Comparison of ENCODE assay signal across 24 cellular contexts in the genomic region with DNA sequence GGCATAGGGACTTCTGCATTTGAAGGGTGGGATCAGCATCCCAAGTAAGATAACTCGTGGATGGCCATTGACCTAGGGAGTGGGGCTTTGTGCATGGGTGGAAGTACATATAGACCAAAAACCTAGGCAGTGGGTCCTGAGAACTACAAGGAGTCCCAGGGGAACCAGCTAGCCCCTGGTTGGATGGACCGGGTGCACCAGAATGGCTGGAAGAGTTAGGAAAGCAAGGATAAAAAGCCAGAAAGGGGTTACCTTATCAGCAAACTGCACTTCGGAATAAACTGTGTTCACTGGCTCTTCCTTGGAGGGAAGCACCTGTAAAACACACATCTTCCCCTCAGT. TPM values are rescaled to one million over a fixed set of nuclear protein-coding genes. Genes with fewer than 3 reads are reported as not detected.
DNase-seq lines count a peak whose midpoint lies in the region; ATAC-seq and TF ChIP-seq lines count a peak whose summit lies in the region.
"Had no signal": no experiment of that assay in that cellular context is flagged by ENCODE, and none has a peak within 500 bp of the region (broad histone marks: within the 10 kb centered on the region; RNA-seq: fewer than 3 reads in every experiment).

No MANE protein-coding gene starts in this region.

- no peaks in the 10 kb centered on the region for H3K36me3 Mint-ChIP-seq in glutamatergic neuron (ENCODE audit: unreplicated experiment)
- H3K36me3 Mint-ChIP-seq in activated naive CD4-positive, alpha-beta T cell treated with anti-CD3 and anti-CD28 coated beads, Interleukin-2, amount 50 U/mL, for 72 hours: peaks cover 26 to 37% of the 10 kb centered on the region in 2 donors
- H3K36me3 Mint-ChIP-seq: type B pancreatic cell had no signal

- DNase-seq in glutamatergic neuron: no peak
- no peak for DNase-seq in activated naive CD4-positive, alpha-beta T cell treated with anti-CD3 and anti-CD28 coated beads, Interleukin-2, amount 50 U/mL, for 72 hours (ENCODE audit: low spot score in 2 of 2)
- DNase-seq in stimulated activated CD4-positive, alpha-beta T cell treated with anti-CD3 and anti-CD28 coated beads, Interleukin-1b, Interleukin-23, amount 100 ng/mL, for 48 hours: no peak
- DNase-seq: activated CD4-positive, alpha-beta T cell treated with anti-CD3 and anti-CD28 coated beads, Interleukin-2, amount 10 ng/mL, durations not matched to agents 7 days and 5 days; activated gamma-delta T cell treated with Interleukin-2 at 50 U/mL for 16 hours; activated T-cell treated with anti-CD3 and anti-CD28 coated beads, Interleukin-2, amount 50 U/mL, for 24 hours; adrenal gland; KG1; left ventricle myocardium inferior; NCI-H1417 treated with DMSO at 0.1 percent for 48 hours; PC-9 had no signal

- H3K9me2 ChIP-seq in OCI-LY1 (ENCODE audit: low read depth, low read length): no peaks in the 10 kb centered on the region

- H3K4me1 ChIP-seq in BLaER1 treated with 17β-estradiol and CSF1 and Interleukin-3, amounts not matched to agents 10 nM and 100 nM: peaks cover 52 to 81% (median 64%) of the 10 kb centered on the region in 10 experiments
- H3K4me1 ChIP-seq in OCI-LY1 (ENCODE audit: insufficient read depth, low read length, severe bottlenecking): peaks cover 59% of the 10 kb centered on the region
- H3K4me1 ChIP-seq: adrenal gland, left ventricle myocardium inferior had no signal

- H3K27me3 ChIP-seq in BLaER1 treated with 17β-estradiol and CSF1 and Interleukin-3, amounts not matched to agents 10 nM and 100 nM: no peaks in the 10 kb centered on the region
- H3K27me3 ChIP-seq in OCI-LY1 (ENCODE audit: insufficient read depth, low read length): no peaks in the 10 kb centered on the region
- H3K27me3 ChIP-seq: adrenal gland, body of pancreas had no signal

- peaks cover 0 to 15% (median 0%) of the 10 kb centered on the region in 11 experiments; a peak in 4 of 22 replicates for H3K9me3 ChIP-seq in BLaER1 treated with 17β-estradiol and CSF1 and Interleukin-3, amounts not matched to agents 10 nM and 100 nM (replicated peaks in 1 of 11)
- no peaks in the 10 kb centered on the region for H3K9me3 ChIP-seq in OCI-LY1 (ENCODE audit: low read length)
- H3K9me3 ChIP-seq: adrenal gland, body of pancreas, left ventricle myocardium inferior had no signal

- peak overlapping the region in 4 of 11 experiments; percentile 16 to 55 (median 35); a peak in 5 of 22 replicates for H3K9ac ChIP-seq in BLaER1 treated with 17β-estradiol and CSF1 and Interleukin-3, amounts not matched to agents 10 nM and 100 nM
- peak overlapping the region; percentile 29; the same call in 1 of the 2 replicates for H3K9ac ChIP-seq in OCI-LY1 (ENCODE audit: low read length)

- peaks cover 21% of the 10 kb centered on the region for H3K4me1 Mint-ChIP-seq in glutamatergic neuron (ENCODE audit: low read depth, unreplicated experiment)

- no peaks in the 10 kb centered on the region for H3K27me3 Mint-ChIP-seq in glutamatergic neuron (ENCODE audit: unreplicated experiment)
- H3K27me3 Mint-ChIP-seq: activated CD4-positive, alpha-beta T cell treated with anti-CD3 and anti-CD28 coated beads, Interleukin-2, amount 10 ng/mL, durations not matched to agents 7 days and 5 days; activated T-cell treated with anti-CD3 and anti-CD28 coated beads, Interleukin-2, amount 50 U/mL, for 24 hours had no signal

- peak overlapping the region; percentile 33 for H3K27ac Mint-ChIP-seq in glutamatergic neuron (ENCODE audit: unreplicated experiment)
- no peak overlapping the region for H3K27ac Mint-ChIP-seq in activated naive CD4-positive, alpha-beta T cell treated with anti-CD3 and anti-CD28 coated beads, Interleukin-2, amount 50 U/mL, for 72 hours
- H3K27ac Mint-ChIP-seq: activated CD4-positive, alpha-beta T cell treated with anti-CD3 and anti-CD28 coated beads, Interleukin-2, amount 10 ng/mL, durations not matched to agents 7 days and 5 days; type B pancreatic cell had no signal

- H2AFZ ChIP-seq in OCI-LY1 (ENCODE audit: low read length): no peak overlapping the region
- H2AFZ ChIP-seq: PC-9 had no signal

- peak; percentile 8 for ATAC-seq in GM19035 (IDR thresholded peaks at IDR 0.05; ENCODE audit: unreplicated experiment)
- ATAC-seq in HG02623 (IDR thresholded peaks at IDR 0.05; ENCODE audit: unreplicated experiment): no peak
- no peak for ATAC-seq in activated naive CD4-positive, alpha-beta T cell treated with anti-CD3 and anti-CD28 coated beads, Interleukin-2, amount 50 U/mL, for 72 hours
- ATAC-seq in HG02571 (IDR thresholded peaks at IDR 0.05; ENCODE audit: unreplicated experiment): no peak
- ATAC-seq: body of pancreas, Right ventricle myocardium inferior had no signal

- H3K79me2 ChIP-seq in OCI-LY1 (ENCODE audit: insufficient read depth, low read length): no peaks in the 10 kb centered on the region

- no peaks in the 10 kb centered on the region for H4K20me1 ChIP-seq in BLaER1 treated with 17β-estradiol and CSF1 and Interleukin-3, amounts not matched to agents 10 nM and 100 nM
- no peaks in the 10 kb centered on the region for H4K20me1 ChIP-seq in OCI-LY1 (ENCODE audit: insufficient read depth, low read length)

- H3K4me2 ChIP-seq in BLaER1 treated with 17β-estradiol and CSF1 and Interleukin-3, amounts not matched to agents 10 nM and 100 nM: peak overlapping the region; percentile 63 to 89 (median 76)
- peak overlapping the region; percentile 35; the same call in 1 of the 2 replicates for H3K4me2 ChIP-seq in OCI-LY1 (ENCODE audit: low read length)
- H3K4me2 ChIP-seq: PC-9 had no signal

- TF ChIP-seq CTCF in OCI-LY1 (IDR thresholded peaks at IDR 0.05; ENCODE audit: low read length): no peak
- TF ChIP-seq CTCF in glutamatergic neuron (IDR thresholded peaks at IDR 0.05; ENCODE audit: partially characterized antibody, unreplicated experiment): no peak

- H3K4me3 ChIP-seq in BLaER1 treated with 17β-estradiol and CSF1 and Interleukin-3, amounts not matched to agents 10 nM and 100 nM: peak overlapping the region in 1 of 10 experiments; percentile 0; a peak in 1 of 20 replicates
- H3K4me3 ChIP-seq in OCI-LY1 (ENCODE audit: low read depth, low read length, poor library complexity, severe bottlenecking): no peak overlapping the region
- H3K4me3 ChIP-seq: adrenal gland, body of pancreas, left ventricle myocardium inferior, PC-9 had no signal

- H3K36me3 ChIP-seq in BLaER1 treated with 17β-estradiol and CSF1 and Interleukin-3, amounts not matched to agents 10 nM and 100 nM: peaks cover 0 to 42% (median 5%) of the 10 kb centered on the region in 11 experiments; a peak in 8 of 22 replicates
- H3K36me3 ChIP-seq in OCI-LY1 (ENCODE audit: insufficient read depth, low read length): peaks cover 26% of the 10 kb centered on the region; the same call in 1 of the 2 replicates
- H3K36me3 ChIP-seq: adrenal gland, left ventricle myocardium inferior had no signal

- peaks cover 3% of the 10 kb centered on the region for H3K9me3 Mint-ChIP-seq in glutamatergic neuron (ENCODE audit: unreplicated experiment)
- H3K9me3 Mint-ChIP-seq in activated naive CD4-positive, alpha-beta T cell treated with anti-CD3 and anti-CD28 coated beads, Interleukin-2, amount 50 U/mL, for 72 hours: no peaks in the 10 kb centered on the region
- H3K9me3 Mint-ChIP-seq: activated CD4-positive, alpha-beta T cell treated with anti-CD3 and anti-CD28 coated beads, Interleukin-2, amount 10 ng/mL, durations not matched to agents 7 days and 5 days; activated T-cell treated with anti-CD3 and anti-CD28 coated beads, Interleukin-2, amount 50 U/mL, for 24 hours; type B pancreatic cell had no signal

- H3K4me3 Mint-ChIP-seq in glutamatergic neuron (ENCODE audit: unreplicated experiment): no peak overlapping the region
- H3K4me3 Mint-ChIP-seq: activated CD4-positive, alpha-beta T cell treated with anti-CD3 and anti-CD28 coated beads, Interleukin-2, amount 10 ng/mL, durations not matched to agents 7 days and 5 days; activated T-cell treated with anti-CD3 and anti-CD28 coated beads, Interleukin-2, amount 50 U/mL, for 24 hours; type B pancreatic cell had no signal

- no peaks in the 10 kb centered on the region for H3F3A ChIP-seq in OCI-LY1 (ENCODE audit: insufficient read depth, low read length)

- H3K27ac ChIP-seq in BLaER1 treated with 17β-estradiol and CSF1 and Interleukin-3, amounts not matched to agents 10 nM and 100 nM: peak overlapping the region in 4 of 11 experiments; percentile 47 to 66 (median 59); a peak in 8 of 22 replicates
- peak overlapping the region; percentile 92 for H3K27ac ChIP-seq in OCI-LY1 (ENCODE audit: low read depth, low read length, poor library complexity, severe bottlenecking)
- H3K27ac ChIP-seq: adrenal gland, body of pancreas, epithelial cell of prostate, left ventricle myocardium inferior, PC-9, VCaP had no signal

RNA-seq across cellular contexts. Expression of a gene that starts 26.6 kb away (rescaled TPM):
- not detected for total RNA-seq in glutamatergic neuron (ENCODE audit: unreplicated experiment)
- 10 to 100 TPM; 48.3 to 55.2 TPM for total RNA-seq in activated naive CD4-positive, alpha-beta T cell treated with anti-CD3 and anti-CD28 coated beads, Interleukin-2, amount 50 U/mL, for 72 hours
- total RNA-seq: chondrocyte, NCI-H460, PC-9, pulmonary artery endothelial cell had no signal

RNA-seq across cellular contexts. Expression of a gene that starts 29.7 kb away (rescaled TPM):
- not detected for total RNA-seq in glutamatergic neuron (ENCODE audit: unreplicated experiment)
- total RNA-seq in activated naive CD4-positive, alpha-beta T cell treated with anti-CD3 and anti-CD28 coated beads, Interleukin-2, amount 50 U/mL, for 72 hours: 10 to 100 TPM; 14.9 to 37.0 TPM
- total RNA-seq: chondrocyte, NCI-H460, PC-9, pulmonary artery endothelial cell had no signal

Comparison
In these comparisons a context has a peak if more than half of its experiments do, and no peak if none do; other contexts are left out.
1. RNA of a gene that starts 26.6 kb away (total RNA-seq): 48.3 to 55.2 TPM in activated naive CD4-positive, alpha-beta T cell treated with anti-CD3 and anti-CD28 coated beads, Interleukin-2, amount 50 U/mL, for 72 hours; not detected in glutamatergic neuron (single experiment); every median in the first group is over 10 times any median in the second.
2. RNA of a gene that starts 29.7 kb away (total RNA-seq): 14.9 to 37.0 TPM in activated naive CD4-positive, alpha-beta T cell treated with anti-CD3 and anti-CD28 coated beads, Interleukin-2, amount 50 U/mL, for 72 hours; not detected in glutamatergic neuron (single experiment); every median in the first group is over 10 times any median in the second.